ENCODE assay signal across 16 cellular contexts in genomic region chr11:85028329-85029101, GRCh38.
"Had no signal": no experiment of that assay in that cellular context is flagged by ENCODE, and none has a peak within 500 bp of the region (broad histone marks: within the 10 kb centered on the region; RNA-seq: fewer than 3 reads in every experiment).

No MANE protein-coding gene starts in this region.

- ATAC-seq: activated T-cell treated with anti-CD3 and anti-CD28 coated beads, Interleukin-2, amount 50 U/mL, for 4 hours; gastroesophageal sphincter; stimulated activated memory B cell treated with anti-CD40 and anti-IgM and Interleukin-4, amounts not matched to agents 10 μg/mL and 1 μg/mL and 100 μg/mL, for 72 hours had no signal

- H3K4me1 ChIP-seq: gastroesophageal sphincter, sigmoid colon, testis, vagina had no signal

- H3K27me3 ChIP-seq: gastroesophageal sphincter, sigmoid colon, testis, vagina had no signal

- H3K4me3 ChIP-seq: gastroesophageal sphincter, sigmoid colon, smooth muscle cell, testis, vagina had no signal

- DNase-seq: activated naive CD4-positive, alpha-beta T cell treated with anti-CD3 and anti-CD28 coated beads for 36 hours; activated T-cell treated with anti-CD3 and anti-CD28 coated beads, Interleukin-2, amount 50 U/mL, for 4 hours; cortex of kidney; head of caudate nucleus; hypothalamus; naive B cell; sigmoid colon; stimulated activated CD4-positive, alpha-beta T cell treated with anti-CD3 and anti-CD28 coated beads, Interleukin-15, amount 100 ng/mL, for 24 hours; testis; trophoblast cell had no signal

- H3K36me3 ChIP-seq: gastroesophageal sphincter, sigmoid colon, vagina had no signal

- H3K4me2 ChIP-seq: smooth muscle cell had no signal

- FAIRE-seq: TTC549 had no signal

- H3K27ac ChIP-seq: epithelial cell of prostate, gastroesophageal sphincter, sigmoid colon, testis, vagina had no signal

- H3K9me3 ChIP-seq: gastroesophageal sphincter, sigmoid colon, testis, vagina had no signal
